ENCODE assay signal across 1 cellular context in genomic region chr7:133081605-133082389, GRCh38.
TF ChIP-seq lines count a peak whose summit lies in the region.

TSS of gene CHCHD3 (minus strand) at chr7:133082090. CDS start at chr7:133081937, 153 bp downstream.

TF ChIP-seq in K562, 482 proteins besides CTCF, POLR2A, EP300 and RAD21 (continued from another document and continues in another):
- TF ChIP-seq ZBTB49 (CRISPR knock-in tag; IDR thresholded peaks at IDR 0.05; ENCODE audit: borderline replicate concordance) (no peak), ZKSCAN3 (CRISPR knock-in tag; IDR thresholded peaks at IDR 0.05) (no peak), CUX1 (CRISPR knock-in tag; IDR thresholded peaks at IDR 0.05) (no peak), NCOA2 (IDR thresholded peaks at IDR 0.05; ENCODE audit: partially characterized antibody in 2 of 2) (no peak), MAFK (IDR thresholded peaks at IDR 0.05; ENCODE audit: low read length) (0 out of 2 replicates have a peak, but pooled peaks have one; percentile 12), POLR2G (IDR thresholded peaks at IDR 0.05; ENCODE audit: low read depth, low read length) (peak; percentile 97), PKNOX1 (IDR thresholded peaks at IDR 0.05) (peak; percentile 99), ZNF3 (CRISPR knock-in tag; IDR thresholded peaks at IDR 0.05) (no peak), MED1 (CRISPR knock-in tag; IDR thresholded peaks at IDR 0.05; ENCODE audit: borderline replicate concordance) (no peak), SAFB2 (IDR thresholded peaks at IDR 0.05; ENCODE audit: borderline replicate concordance, low read depth, low read length, severe bottlenecking) (no peak), MEF2D (tag; conservative IDR thresholded peaks at IDR 0.05; ENCODE audit: low read depth) (no peak), NFE2L1 (tag; IDR thresholded peaks at IDR 0.05; ENCODE audit: borderline replicate concordance, low read depth) (no peak), ZNF586 (CRISPR knock-in tag; conservative IDR thresholded peaks at IDR 0.05) (no peak), SPI1 (IDR thresholded peaks at IDR 0.05; ENCODE audit: borderline replicate concordance, low read depth, low read length) (no peak), HOXB6 (CRISPR knock-in tag; IDR thresholded peaks at IDR 0.05; ENCODE audit: borderline replicate concordance) (no peak), E4F1 (CRISPR knock-in tag; IDR thresholded peaks at IDR 0.05; ENCODE audit: borderline replicate concordance) (no peak), RBM17 (IDR thresholded peaks at IDR 0.05; ENCODE audit: borderline replicate concordance, low read depth, low read length) (no peak), ZNF212 (CRISPR knock-in tag; IDR thresholded peaks at IDR 0.05) (no peak), LEF1 (IDR thresholded peaks at IDR 0.05) (0 out of 2 replicates have a peak, but pooled peaks have one; percentile 17), ZC3H8 (IDR thresholded peaks at IDR 0.05) (no peak), CSDE1 (IDR thresholded peaks at IDR 0.05) (peak in 1 of 2 experiments; percentile 96; a peak in 2 of 4 replicates), DPF2 (IDR thresholded peaks at IDR 0.05) (no peak), HDAC3 (IDR thresholded peaks at IDR 0.05; ENCODE audit: borderline replicate concordance, partially characterized antibody) (no peak), TCF7 (IDR thresholded peaks at IDR 0.05; ENCODE audit: borderline replicate concordance) (peak; percentile 40; the same call in 1 of the 2 replicates), TCF15 (CRISPR knock-in tag; IDR thresholded peaks at IDR 0.05) (no peak), KHSRP (IDR thresholded peaks at IDR 0.05) (no peak), KDM4B (IDR thresholded peaks at IDR 0.05; ENCODE audit: borderline replicate concordance in 2 of 2, low read depth in 1 of 2) (peak in 1 of 2 experiments; percentile 35; a peak in 1 of 4 replicates), THRAP3 (IDR thresholded peaks at IDR 0.05; ENCODE audit: borderline replicate concordance) (no peak), HINFP (tag; conservative IDR thresholded peaks at IDR 0.05; ENCODE audit: low read depth) (peak; percentile 99), ARHGAP35 (IDR thresholded peaks at IDR 0.05; ENCODE audit: partially characterized antibody) (no peak), GABPB1 (CRISPR knock-in tag; IDR thresholded peaks at IDR 0.05) (peak; percentile 91), ZNF174 (CRISPR knock-in tag; IDR thresholded peaks at IDR 0.05) (no peak), ESRRA (IDR thresholded peaks at IDR 0.05; ENCODE audit: borderline replicate concordance, low read depth) (peak; percentile 98), KDM5B (IDR thresholded peaks at IDR 0.05; ENCODE audit: insufficient replicate concordance, low read depth, low read length) (peak; percentile 97), ZNF77 (CRISPR knock-in tag; IDR thresholded peaks at IDR 0.05) (no peak), RBM25 (IDR thresholded peaks at IDR 0.05; ENCODE audit: low read depth, low read length, severe bottlenecking) (peak; percentile 82), RFX1 (IDR thresholded peaks at IDR 0.05) (peak; percentile 99), ZNF324 (CRISPR knock-in tag; IDR thresholded peaks at IDR 0.05) (no peak), CBFA2T3 (IDR thresholded peaks at IDR 0.05) (no peak), ARID2 (IDR thresholded peaks at IDR 0.05) (no peak), ETV5 (CRISPR knock-in tag; IDR thresholded peaks at IDR 0.05; ENCODE audit: low read depth) (no peak), GTF2F1 (IDR thresholded peaks at IDR 0.05; ENCODE audit: low read depth, low read length) (peak; percentile 50; the same call in 1 of the 2 replicates), ZNF175 (CRISPR knock-in tag; IDR thresholded peaks at IDR 0.05; ENCODE audit: low read depth) (peak; percentile 51; the same call in 1 of the 2 replicates), NR2C2 (CRISPR knock-in tag; IDR thresholded peaks at IDR 0.05) (no peak), NR2C2 (tag; IDR thresholded peaks at IDR 0.05) (peak; percentile 92), OTX1 (CRISPR knock-in tag; IDR thresholded peaks at IDR 0.05) (no peak), FOXK1 (CRISPR knock-in tag; IDR thresholded peaks at IDR 0.05; ENCODE audit: borderline replicate concordance) (peak; percentile 84; the same call in 1 of the 2 replicates), HMG20B (CRISPR knock-in tag; IDR thresholded peaks at IDR 0.05) (no peak; the same call in 1 of the 2 replicates), NRF1 (conservative IDR thresholded peaks at IDR 0.05 in 1 of 2, IDR thresholded peaks at IDR 0.05 in 1 of 2) (peak; percentile 91 to 93)
- TF ChIP-seq, protein P1, sequence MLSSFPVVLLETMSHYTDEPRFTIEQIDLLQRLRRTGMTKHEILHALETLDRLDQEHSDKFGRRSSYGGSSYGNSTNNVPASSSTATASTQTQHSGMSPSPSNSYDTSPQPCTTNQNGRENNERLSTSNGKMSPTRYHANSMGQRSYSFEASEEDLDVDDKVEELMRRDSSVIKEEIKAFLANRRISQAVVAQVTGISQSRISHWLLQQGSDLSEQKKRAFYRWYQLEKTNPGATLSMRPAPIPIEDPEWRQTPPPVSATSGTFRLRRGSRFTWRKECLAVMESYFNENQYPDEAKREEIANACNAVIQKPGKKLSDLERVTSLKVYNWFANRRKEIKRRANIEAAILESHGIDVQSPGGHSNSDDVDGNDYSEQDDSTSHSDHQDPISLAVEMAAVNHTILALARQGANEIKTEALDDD (IDR thresholded peaks at IDR 0.05): no peak; the same call in 1 of the 2 replicates
- TF ChIP-seq, protein P2, sequence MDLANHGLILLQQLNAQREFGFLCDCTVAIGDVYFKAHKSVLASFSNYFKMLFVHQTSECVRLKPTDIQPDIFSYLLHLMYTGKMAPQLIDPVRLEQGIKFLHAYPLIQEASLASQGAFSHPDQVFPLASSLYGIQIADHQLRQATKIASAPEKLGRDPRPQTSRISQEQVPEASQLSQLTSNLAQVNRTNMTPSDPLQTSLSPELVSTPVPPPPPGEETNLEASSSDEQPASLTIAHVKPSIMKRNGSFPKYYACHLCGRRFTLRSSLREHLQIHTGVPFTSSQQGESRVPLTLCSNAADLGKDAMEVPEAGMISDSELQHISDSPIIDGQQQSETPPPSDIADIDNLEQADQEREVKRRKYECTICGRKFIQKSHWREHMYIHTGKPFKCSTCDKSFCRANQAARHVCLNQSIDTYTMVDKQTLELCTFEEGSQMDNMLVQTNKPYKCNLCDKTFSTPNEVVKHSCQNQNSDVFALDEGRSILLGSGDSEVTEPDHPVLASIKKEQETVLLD (IDR thresholded peaks at IDR 0.05): peak; percentile 62; the same call in 1 of the 2 replicates
- TF ChIP-seq, protein P3, sequence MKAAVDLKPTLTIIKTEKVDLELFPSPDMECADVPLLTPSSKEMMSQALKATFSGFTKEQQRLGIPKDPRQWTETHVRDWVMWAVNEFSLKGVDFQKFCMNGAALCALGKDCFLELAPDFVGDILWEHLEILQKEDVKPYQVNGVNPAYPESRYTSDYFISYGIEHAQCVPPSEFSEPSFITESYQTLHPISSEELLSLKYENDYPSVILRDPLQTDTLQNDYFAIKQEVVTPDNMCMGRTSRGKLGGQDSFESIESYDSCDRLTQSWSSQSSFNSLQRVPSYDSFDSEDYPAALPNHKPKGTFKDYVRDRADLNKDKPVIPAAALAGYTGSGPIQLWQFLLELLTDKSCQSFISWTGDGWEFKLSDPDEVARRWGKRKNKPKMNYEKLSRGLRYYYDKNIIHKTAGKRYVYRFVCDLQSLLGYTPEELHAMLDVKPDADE (conservative IDR thresholded peaks at IDR 0.05; ENCODE audit: control insufficient read depth, low read depth, low read length): peak; percentile 99
- TF ChIP-seq, protein P4, sequence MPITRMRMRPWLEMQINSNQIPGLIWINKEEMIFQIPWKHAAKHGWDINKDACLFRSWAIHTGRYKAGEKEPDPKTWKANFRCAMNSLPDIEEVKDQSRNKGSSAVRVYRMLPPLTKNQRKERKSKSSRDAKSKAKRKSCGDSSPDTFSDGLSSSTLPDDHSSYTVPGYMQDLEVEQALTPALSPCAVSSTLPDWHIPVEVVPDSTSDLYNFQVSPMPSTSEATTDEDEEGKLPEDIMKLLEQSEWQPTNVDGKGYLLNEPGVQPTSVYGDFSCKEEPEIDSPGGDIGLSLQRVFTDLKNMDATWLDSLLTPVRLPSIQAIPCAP (CRISPR knock-in tag; IDR thresholded peaks at IDR 0.05; ENCODE audit: borderline replicate concordance): peak; percentile 49; the same call in 1 of the 2 replicates
